In the genomic region with DNA sequence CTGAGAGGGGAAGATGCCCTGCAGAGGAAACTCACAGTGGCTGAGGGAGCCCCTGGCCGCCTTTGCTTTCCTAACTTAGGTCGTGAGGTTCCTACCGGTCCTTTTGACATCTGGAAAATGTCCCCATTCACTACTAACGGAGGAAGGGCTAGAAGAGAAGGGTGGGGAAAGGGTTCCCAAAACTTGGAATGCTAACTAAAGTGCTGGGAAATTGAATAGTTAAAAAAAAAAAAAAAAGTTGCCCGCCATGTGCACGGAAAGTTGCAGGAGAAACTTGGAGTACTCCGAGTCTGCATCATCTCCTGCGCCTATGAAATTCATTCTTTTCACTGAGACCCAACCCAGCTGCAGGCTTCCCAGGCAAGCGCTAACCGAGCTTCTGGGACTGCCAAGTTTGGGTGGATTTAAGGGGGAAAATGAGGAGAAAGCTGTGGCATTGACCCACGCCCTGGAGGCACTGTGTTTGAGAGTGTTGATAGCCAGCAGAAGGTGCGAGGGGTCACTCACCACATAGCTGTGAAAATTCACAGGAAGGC, we compare ENCODE assay signal across 9 cellular contexts. TPM values are rescaled to one million over a fixed set of nuclear protein-coding genes. Genes with fewer than 3 reads are reported as not detected.
DNase-seq lines count a peak whose midpoint lies in the region; ATAC-seq, FAIRE-seq and TF ChIP-seq lines count a peak whose summit lies in the region.
"Had no signal": no experiment of that assay in that cellular context is flagged by ENCODE, and none has a peak within 500 bp of the region (broad histone marks: within the 10 kb centered on the region; RNA-seq: fewer than 3 reads in every experiment).

No MANE protein-coding gene starts in this region.

- H3K9ac ChIP-seq in astrocyte (ENCODE audit: low read length) (peak overlapping the region; percentile 85), iPS-18a (ENCODE audit: low read length) (peak overlapping the region; percentile 12)

- peaks cover 55% of the 10 kb centered on the region for H3K79me2 ChIP-seq in astrocyte (ENCODE audit: insufficient read depth, low read length)

- H3K4me2 ChIP-seq in astrocyte (ENCODE audit: low read length) = peak overlapping the region; percentile 85

- no peak for ATAC-seq in HG03571 (IDR thresholded peaks at IDR 0.05; ENCODE audit: unreplicated experiment)

- peaks cover 29% of the 10 kb centered on the region for H3K4me1 Mint-ChIP-seq in astrocyte (ENCODE audit: low read depth, unreplicated experiment)

- peaks cover 47% of the 10 kb centered on the region for H4K20me1 ChIP-seq in astrocyte (ENCODE audit: insufficient read depth, low read length)

- H3K36me3 ChIP-seq in astrocyte (ENCODE audit: insufficient read depth, low read length) = no peaks in the 10 kb centered on the region
- no peaks in the 10 kb centered on the region for H3K36me3 ChIP-seq in iPS-18a (ENCODE audit: control insufficient read depth, low read depth, low read length)
- no peaks in the 10 kb centered on the region for H3K36me3 ChIP-seq in sigmoid colon

- H3K27ac Mint-ChIP-seq in astrocyte (ENCODE audit: unreplicated experiment) = peak overlapping the region; percentile 90

- H3K36me3 Mint-ChIP-seq in astrocyte (ENCODE audit: low read depth, unreplicated experiment) = no peaks in the 10 kb centered on the region

- in situ Hi-C loops in KBM-7 (cut with MboI; ENCODE audit: low pct_unique_long_range_greater_than_20kb, low sequenced_read_pairs) = no loop called here

- no peak for TF ChIP-seq EP300 in sigmoid colon (IDR thresholded peaks at IDR 0.05)

- no peaks in the 10 kb centered on the region for H3K27me3 ChIP-seq in astrocyte (ENCODE audit: insufficient read depth, low read length)
- peaks cover 40% of the 10 kb centered on the region for H3K27me3 ChIP-seq in iPS-18a (ENCODE audit: control insufficient read depth, insufficient read depth, low read length)
- no peaks in the 10 kb centered on the region for H3K27me3 ChIP-seq in sigmoid colon

- peaks cover 6% of the 10 kb centered on the region for H3K27me3 Mint-ChIP-seq in astrocyte (ENCODE audit: low read depth, unreplicated experiment)

- H3K27ac ChIP-seq in astrocyte (ENCODE audit: low read depth, low read length) (peak overlapping the region; percentile 78), iPS-18a (ENCODE audit: low read length) (no peak overlapping the region), sigmoid colon (peak overlapping the region; percentile 89 to 94 (median 91))

- H3K9me3 Mint-ChIP-seq in astrocyte (ENCODE audit: unreplicated experiment) = no peaks in the 10 kb centered on the region

- no peak overlapping the region for H2AFZ ChIP-seq in astrocyte (ENCODE audit: low read depth, low read length)

- DNase-seq in ELF-1 (ENCODE audit: low read depth, low spot score) (peak; percentile 15), astrocyte (ENCODE audit: low read depth) (peak; percentile 36), sigmoid colon (no peak), NCI-H345 (lab: John Stamatoyannopoulos, UW) (no peak), KBM-7 (no peak)
- DNase-seq in activated naive CD4-positive, alpha-beta T cell treated with Interleukin-2 at 50 U/mL for 16 hours = no peak
- DNase-seq: stimulated activated CD4-positive, alpha-beta T cell treated with anti-CD3 and anti-CD28 coated beads, Interleukin-1b, Interleukin-23, amount 100 ng/mL, for 48 hours had no signal

- peak overlapping the region; percentile 96 for H3K4me3 Mint-ChIP-seq in astrocyte (ENCODE audit: unreplicated experiment)

- no peak for FAIRE-seq in astrocyte (lab: Jason Lieb, UNC)

- intact Hi-C loops in sigmoid colon (cut with DNase I) = loop anchor here (2.0 to 5.0 kb wide), 5 partner anchors 48 to 325 kb away; no protein-coding TSS in a partner anchor

- WGBS in sigmoid colon, 2 donors = 14 to 18% methylated on average over 12 of the region's 12 CpGs

- H3K4me1 ChIP-seq in astrocyte (ENCODE audit: insufficient read depth, low read length) = peaks cover 30% of the 10 kb centered on the region
- H3K4me1 ChIP-seq in iPS-18a (ENCODE audit: control insufficient read depth, low read depth, low read length) = peaks cover 26% of the 10 kb centered on the region
- H3K4me1 ChIP-seq in sigmoid colon = peaks cover 0 to 47% (median 42%) of the 10 kb centered on the region in 4 donors

- no peaks in the 10 kb centered on the region for H3K9me3 ChIP-seq in astrocyte (ENCODE audit: insufficient read depth, low read depth, low read length)
- H3K9me3 ChIP-seq in iPS-18a (ENCODE audit: control insufficient read depth, low read depth, low read length) = no peaks in the 10 kb centered on the region
- no peaks in the 10 kb centered on the region for H3K9me3 ChIP-seq in sigmoid colon

- H3K4me3 ChIP-seq in astrocyte (ENCODE audit: insufficient read depth, low read depth, low read length) (peak overlapping the region; percentile 78), iPS-18a (ENCODE audit: low read length) (peak overlapping the region; percentile 49), sigmoid colon (peak overlapping the region; percentile 75 to 93 (median 78))

- TF ChIP-seq POLR2A in sigmoid colon (IDR thresholded peaks at IDR 0.05) = peak in 1 of 2 donors; percentile 10

- TF ChIP-seq CTCF in astrocyte (IDR thresholded peaks at IDR 0.05; ENCODE audit: insufficient read depth, low read depth, low read length) = no peak
- TF ChIP-seq CTCF in sigmoid colon (IDR thresholded peaks at IDR 0.05) = no peak

RNA-seq across cellular contexts. Expression of a gene that starts 0.9 kb away (rescaled TPM):
- 145 and 158 TPM in 2 replicates for total RNA-seq in astrocyte
- total RNA-seq in sigmoid colon = 100 to 1,000 TPM; 120 to 295 (median 205) TPM
- polyA plus RNA-seq in sigmoid colon = 10 to 100 TPM in 2 of 3 donors, 1 to 10 TPM in 1; 4.6 to 40.0 (median 10.2) TPM

Comparison
In these comparisons a context has a peak if more than half of its experiments do, and no peak if none do; other contexts are left out.
1. DNase-seq: peak in ELF-1 (single experiment) and astrocyte (single experiment); none in sigmoid colon (single experiment), NCI-H345 (single experiment), KBM-7 (single experiment) and activated naive CD4-positive, alpha-beta T cell treated with Interleukin-2 at 50 U/mL for 16 hours (single experiment).
2. Peak in every context shown above with its lines, with median percentiles within 50 percentile points of each other: H3K4me3 ChIP-seq.